ENCODE assay signal across 1 cellular context in the genomic region with DNA sequence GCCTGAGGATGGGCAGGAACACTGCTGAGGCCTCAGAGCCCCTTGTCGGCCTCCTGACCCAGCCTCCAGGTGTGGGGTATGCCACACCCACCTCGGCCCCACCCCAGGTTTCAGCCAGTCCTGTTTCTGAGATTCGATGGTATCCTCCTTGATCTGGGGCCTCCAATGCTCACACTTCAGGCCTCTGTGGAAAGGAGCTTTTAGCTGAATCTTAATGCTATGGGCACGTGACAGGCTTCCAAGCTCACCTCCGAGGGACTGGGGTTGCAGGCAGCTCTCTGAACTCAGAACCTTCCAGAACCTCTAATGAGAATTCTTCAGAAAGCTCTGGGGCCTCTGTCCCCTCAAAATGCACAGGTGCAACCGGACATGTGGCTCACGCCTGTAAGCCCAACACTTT.
TF ChIP-seq lines count a peak whose summit lies in the region.

No MANE protein-coding gene starts in this region.

TF ChIP-seq in K562, 482 proteins besides CTCF, POLR2A, EP300 and RAD21 (continued from another document):
- TF ChIP-seq USF2 (CRISPR knock-in tag; IDR thresholded peaks at IDR 0.05): peak; percentile 28; the same call in 1 of the 2 replicates
TF ChIP-seq in K562: peak in this region for 1.
